1 cellular context compared by ENCODE assay signal in the genomic region with DNA sequence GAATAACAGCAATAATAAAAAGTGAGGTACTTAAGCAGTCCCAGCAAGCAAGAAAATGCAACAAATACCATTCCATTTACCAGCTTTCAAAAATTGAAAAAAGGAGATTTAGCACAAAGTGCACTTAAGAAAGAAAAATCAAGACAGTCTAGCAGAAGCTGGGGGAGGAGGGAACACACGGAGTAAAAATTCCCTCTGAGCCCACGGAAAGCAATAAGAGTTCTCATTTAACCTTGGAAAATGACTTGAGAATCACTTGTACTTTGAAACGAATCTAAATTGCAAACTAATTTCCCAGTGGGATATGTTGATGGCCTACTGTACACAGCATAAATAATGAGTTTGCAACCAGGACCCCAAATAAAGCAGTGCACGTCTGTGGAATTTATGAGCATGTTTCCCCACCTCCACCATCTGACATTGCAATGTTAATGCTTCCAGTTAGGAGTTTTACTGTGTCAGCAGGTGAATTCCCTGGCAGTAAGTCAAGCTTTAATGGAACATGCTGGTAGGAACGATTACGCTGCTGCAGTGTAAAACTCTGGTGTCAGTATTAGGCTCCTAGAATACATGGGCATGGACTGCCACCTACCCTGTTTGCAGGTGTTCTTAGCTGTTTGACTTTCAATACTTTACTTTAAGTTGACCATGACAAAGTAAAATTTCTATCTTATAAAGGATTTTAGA.
TF ChIP-seq lines count a peak whose summit lies in the region.

No MANE protein-coding gene starts in this region.

TF ChIP-seq in IMR-90, 13 proteins besides CTCF, POLR2A, EP300 and RAD21:
- no peak for TF ChIP-seq MAZ (IDR thresholded peaks at IDR 0.05; ENCODE audit: borderline replicate concordance, low read depth, low read length)
- TF ChIP-seq USF2 (IDR thresholded peaks at IDR 0.05; ENCODE audit: low read depth, low read length), result no peak
- no peak for TF ChIP-seq RCOR1 (IDR thresholded peaks at IDR 0.05; ENCODE audit: insufficient replicate concordance, low read length)
- no peak for TF ChIP-seq SMC3 (IDR thresholded peaks at IDR 0.05; ENCODE audit: low read depth, low read length)
- TF ChIP-seq NFE2L2 (IDR thresholded peaks at IDR 0.05; ENCODE audit: low read depth, low read length), result no peak
- no peak for TF ChIP-seq RFX5 (IDR thresholded peaks at IDR 0.05; ENCODE audit: low read depth, low read length)
- TF ChIP-seq FOS (IDR thresholded peaks at IDR 0.05; ENCODE audit: low read depth, low read length), result no peak
- TF ChIP-seq, protein P1, sequence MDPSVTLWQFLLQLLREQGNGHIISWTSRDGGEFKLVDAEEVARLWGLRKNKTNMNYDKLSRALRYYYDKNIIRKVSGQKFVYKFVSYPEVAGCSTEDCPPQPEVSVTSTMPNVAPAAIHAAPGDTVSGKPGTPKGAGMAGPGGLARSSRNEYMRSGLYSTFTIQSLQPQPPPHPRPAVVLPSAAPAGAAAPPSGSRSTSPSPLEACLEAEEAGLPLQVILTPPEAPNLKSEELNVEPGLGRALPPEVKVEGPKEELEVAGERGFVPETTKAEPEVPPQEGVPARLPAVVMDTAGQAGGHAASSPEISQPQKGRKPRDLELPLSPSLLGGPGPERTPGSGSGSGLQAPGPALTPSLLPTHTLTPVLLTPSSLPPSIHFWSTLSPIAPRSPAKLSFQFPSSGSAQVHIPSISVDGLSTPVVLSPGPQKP (IDR thresholded peaks at IDR 0.05; ENCODE audit: borderline replicate concordance, low read depth, low read length), result no peak
- TF ChIP-seq MAFK (IDR thresholded peaks at IDR 0.05; ENCODE audit: low read depth, low read length), result no peak
- TF ChIP-seq BHLHE40 (IDR thresholded peaks at IDR 0.05; ENCODE audit: low read depth, low read length), result no peak
- no peak for TF ChIP-seq CEBPB (IDR thresholded peaks at IDR 0.05; ENCODE audit: low read depth, low read length)
- TF ChIP-seq CHD1 (IDR thresholded peaks at IDR 0.05; ENCODE audit: low read depth, low read length), result no peak
- TF ChIP-seq MXI1 (IDR thresholded peaks at IDR 0.05; ENCODE audit: borderline replicate concordance, low read depth, low read length), result no peak
TF ChIP-seq in IMR-90: peak in this region for 0.
